25 cellular contexts compared by ENCODE assay signal in genomic region chr7:105438847-105439173, GRCh38. TPM values are rescaled to one million over a fixed set of nuclear protein-coding genes. Genes with fewer than 3 reads are reported as not detected.
DNase-seq lines count a peak whose midpoint lies in the region; ATAC-seq, FAIRE-seq and TF ChIP-seq lines count a peak whose summit lies in the region.
"Had no signal": no experiment of that assay in that cellular context is flagged by ENCODE, and none has a peak within 500 bp of the region (broad histone marks: within the 10 kb centered on the region; RNA-seq: fewer than 3 reads in every experiment).

No MANE protein-coding gene starts in this region.

- H2AK5ac ChIP-seq in mesendoderm (ENCODE audit: low read length): no peak overlapping the region

- no peaks in the 10 kb centered on the region for H3K79me2 ChIP-seq in GM12878 (ENCODE audit: control insufficient read depth, insufficient read depth, low read length)
- no peaks in the 10 kb centered on the region for H3K79me2 ChIP-seq in mesendoderm (ENCODE audit: control insufficient read depth, insufficient read depth, low read length)

- POLR2A ChIA-PET in GM12878 (lab: Charles Lee): interaction anchor here (0.6 to 0.7 kb wide), 3 partner anchors 115 to 183 kb away, joined by 4 to 7 read pairs (median 4); no protein-coding TSS in a partner anchor

- peaks cover 0 to 2% of the 10 kb centered on the region in 2 donors for H3K9me3 Mint-ChIP-seq in activated T-cell treated with anti-CD3 and anti-CD28 coated beads, Interleukin-2, amount 50 U/mL, for 72 hours
- no peaks in the 10 kb centered on the region for H3K9me3 Mint-ChIP-seq in glutamatergic neuron (ENCODE audit: unreplicated experiment)
- H3K9me3 Mint-ChIP-seq: activated CD8-positive, alpha-beta T cell treated with anti-CD3 and anti-CD28 coated beads for 36 hours; activated naive CD4-positive, alpha-beta T cell treated with anti-CD3 and anti-CD28 coated beads, Interleukin-2, amount 10 ng/mL, durations not matched to agents 7 days and 5 days had no signal

- no TSS peak for BruUV-seq in GM12878 (replicated peaks; lab: Mats Ljungman, UMichigan)

- in situ Hi-C loops in GM12878 (cut with MboI): no loop called here

- no peak overlapping the region for H2BK120ac ChIP-seq in mesendoderm (ENCODE audit: low read depth, low read length)

- peak overlapping the region; percentile 8 for H3K27ac Mint-ChIP-seq in activated T-cell treated with anti-CD3 and anti-CD28 coated beads, Interleukin-2, amount 50 U/mL, for 72 hours
- H3K27ac Mint-ChIP-seq in glutamatergic neuron (ENCODE audit: unreplicated experiment): no peak overlapping the region
- H3K27ac Mint-ChIP-seq: activated CD8-positive, alpha-beta T cell treated with anti-CD3 and anti-CD28 coated beads for 36 hours; activated naive CD4-positive, alpha-beta T cell treated with anti-CD3 and anti-CD28 coated beads, Interleukin-2, amount 10 ng/mL, durations not matched to agents 7 days and 5 days had no signal

- TF ChIP-seq RAD21 in GM12878 (IDR thresholded peaks at IDR 0.05; ENCODE audit: insufficient read depth, low read depth, low read length): no peak

- H3K4me3 Mint-ChIP-seq in activated T-cell treated with anti-CD3 and anti-CD28 coated beads, Interleukin-2, amount 50 U/mL, for 72 hours: no peak overlapping the region
- H3K4me3 Mint-ChIP-seq in glutamatergic neuron (ENCODE audit: unreplicated experiment): no peak overlapping the region
- H3K4me3 Mint-ChIP-seq: activated CD8-positive, alpha-beta T cell treated with anti-CD3 and anti-CD28 coated beads for 36 hours; activated naive CD4-positive, alpha-beta T cell treated with anti-CD3 and anti-CD28 coated beads, Interleukin-2, amount 10 ng/mL, durations not matched to agents 7 days and 5 days had no signal

- RAD21 ChIA-PET in GM12878 (lab: Charles Lee; ENCODE audit: unreplicated experiment): interaction anchor here (0.7 kb wide), 1 partner anchor 198 kb away, joined by 3 read pairs; no protein-coding TSS in a partner anchor

- FAIRE-seq in GM12878 (lab: Jason Lieb, UNC): no peak
- FAIRE-seq: A204.1, GM18507 had no signal

- SMC1A ChIA-PET in GM12878 (lab: Charles Lee; ENCODE audit: uncharacterized antibody, unreplicated experiment): interaction anchor here (1.4 kb wide), 1 partner anchor 11 kb away, joined by 4 read pairs; no protein-coding TSS in a partner anchor

- H4K5ac ChIP-seq in mesendoderm (ENCODE audit: low read length): no peak overlapping the region

- H3K56ac ChIP-seq in mesendoderm (ENCODE audit: low read length): no peak overlapping the region

- H3K4me1 ChIP-seq in GM12878 (ENCODE audit: control insufficient read depth, insufficient read depth, low read length) (no peaks in the 10 kb centered on the region), mesendoderm (ENCODE audit: control insufficient read depth, low read depth, low read length) (no peaks in the 10 kb centered on the region), suprapubic skin (no peaks in the 10 kb centered on the region)

- H3K36me3 ChIP-seq in GM12878 (ENCODE audit: control insufficient read depth in 2 of 2, insufficient read depth in 2 of 2, low read length in 1 of 2) (no peaks in the 10 kb centered on the region), mesendoderm (ENCODE audit: control insufficient read depth, insufficient read depth, low read length) (no peaks in the 10 kb centered on the region), suprapubic skin (no peaks in the 10 kb centered on the region)
- H3K36me3 ChIP-seq: BLaER1 treated with 17β-estradiol and CSF1 and Interleukin-3, amounts not matched to agents 10 nM and 100 nM; esophagus squamous epithelium; vagina had no signal

- no peaks in the 10 kb centered on the region for H4K20me1 ChIP-seq in GM12878 (ENCODE audit: control insufficient read depth, insufficient read depth)
- H4K20me1 ChIP-seq: BLaER1 treated with 17β-estradiol and CSF1 and Interleukin-3, amounts not matched to agents 10 nM and 100 nM had no signal

- DNase-seq in activated T-cell treated with anti-CD3 and anti-CD28 coated beads, Interleukin-2, amount 50 U/mL, for 72 hours: no peak
- DNase-seq in activated T-cell treated with anti-CD3 and anti-CD28 coated beads for 4 hours (no peak), GM12878 (ENCODE audit: low read depth, low spot score) (no peak), mesendoderm (peak; percentile 56), suprapubic skin (ENCODE audit: low spot score in 2 of 2) (no peak), NCI-H2081 treated with DMSO at 0.1 percent for 48 hours (lab: John Stamatoyannopoulos, UW) (no peak), glutamatergic neuron (no peak)
- no peak for DNase-seq in activated effector memory CD4-positive, alpha-beta T cell treated with anti-CD3 and anti-CD28 coated beads, Interleukin-2, amount 50 U/mL, for 16 hours
- DNase-seq: activated CD8-positive, alpha-beta T cell treated with anti-CD3 and anti-CD28 coated beads for 36 hours; activated naive CD4-positive, alpha-beta T cell treated with anti-CD3 and anti-CD28 coated beads, Interleukin-2, amount 10 ng/mL, durations not matched to agents 7 days and 5 days; activated T-cell treated with anti-CD3 and anti-CD28 coated beads, Interleukin-2, amount 50 U/mL, for 1 hour; effector CD8-positive, alpha-beta T cell; esophagus squamous epithelium; left ventricle myocardium superior; NCI-H1694 treated with DMSO at 0.1 percent for 48 hours; NCI-H2227 treated with DMSO at 0.1 percent for 48 hours; NCI-H774; occipital lobe; SIG-M5; substantia nigra; T-helper 2 cell had no signal

- peaks cover 6% of the 10 kb centered on the region for H3K4me1 Mint-ChIP-seq in activated T-cell treated with anti-CD3 and anti-CD28 coated beads, Interleukin-2, amount 50 U/mL, for 72 hours (ENCODE audit: low read depth)
- H3K4me1 Mint-ChIP-seq in glutamatergic neuron (ENCODE audit: low read depth, unreplicated experiment): no peaks in the 10 kb centered on the region
- H3K4me1 Mint-ChIP-seq: activated naive CD4-positive, alpha-beta T cell treated with anti-CD3 and anti-CD28 coated beads, Interleukin-2, amount 10 ng/mL, durations not matched to agents 7 days and 5 days had no signal

- CTCF ChIA-PET in GM12878 (lab: Yijun Ruan, JAX): interaction anchor here (1.0 kb wide), 1 partner anchor 9 kb away, joined by 3 read pairs; no protein-coding TSS in a partner anchor

- no peak overlapping the region for H3K18ac ChIP-seq in mesendoderm (ENCODE audit: low read length)

- H3K9me3 ChIP-seq in GM12878 (replicated peaks; ENCODE audit: control insufficient read depth, insufficient read depth, low read length) (no peaks in the 10 kb centered on the region; the same call in 2 of the 3 replicates), suprapubic skin (no peaks in the 10 kb centered on the region)
- H3K9me3 ChIP-seq: esophagus squamous epithelium, vagina had no signal

- H2BK5ac ChIP-seq in mesendoderm (ENCODE audit: low read length): no peak overlapping the region

- H3K79me1 ChIP-seq in mesendoderm (ENCODE audit: low read length): no peaks in the 10 kb centered on the region

- H3K4me2 ChIP-seq in GM12878 (ENCODE audit: control insufficient read depth, insufficient read depth) (no peak overlapping the region), mesendoderm (ENCODE audit: low read length) (no peak overlapping the region)

- TF ChIP-seq POLR2A in GM12878 (IDR thresholded peaks at IDR 0.05; ENCODE audit: low read depth, low read length) (no peak), suprapubic skin (IDR thresholded peaks at IDR 0.05) (no peak)

- H3K9ac ChIP-seq in GM12878 (ENCODE audit: control insufficient read depth, insufficient read depth, low read length) (no peak overlapping the region), mesendoderm (ENCODE audit: low read length) (no peak overlapping the region)
- H3K9ac ChIP-seq: BLaER1 treated with 17β-estradiol and CSF1 and Interleukin-3, amounts not matched to agents 10 nM and 100 nM had no signal

- no peak overlapping the region for H3K4ac ChIP-seq in mesendoderm (ENCODE audit: low read depth, low read length)

- intact Hi-C loops in GM12878 (cut with micrococcal nuclease; ENCODE audit: unreplicated experiment): no loop called here

- H3K27me3 Mint-ChIP-seq in activated T-cell treated with anti-CD3 and anti-CD28 coated beads, Interleukin-2, amount 50 U/mL, for 72 hours (ENCODE audit: low read depth): no peaks in the 10 kb centered on the region
- H3K27me3 Mint-ChIP-seq in glutamatergic neuron (ENCODE audit: unreplicated experiment): no peaks in the 10 kb centered on the region
- H3K27me3 Mint-ChIP-seq: activated CD8-positive, alpha-beta T cell treated with anti-CD3 and anti-CD28 coated beads for 36 hours; activated naive CD4-positive, alpha-beta T cell treated with anti-CD3 and anti-CD28 coated beads, Interleukin-2, amount 10 ng/mL, durations not matched to agents 7 days and 5 days had no signal

- no peak for ATAC-seq in activated T-cell treated with anti-CD3 and anti-CD28 coated beads, Interleukin-2, amount 50 U/mL, for 72 hours (replicated peaks in 1 of 2)
- ATAC-seq in GM12878: no peak
- ATAC-seq: activated CD8-positive, alpha-beta T cell treated with anti-CD3 and anti-CD28 coated beads for 36 hours; left ventricle myocardium superior had no signal

- TF ChIP-seq EP300 in GM12878 (IDR thresholded peaks at IDR 0.05; ENCODE audit: borderline replicate concordance in 1 of 2, control insufficient read depth in 1 of 2, low read depth in 2 of 2, low read length in 2 of 2) (no peak), suprapubic skin (IDR thresholded peaks at IDR 0.05) (no peak)

- H3K27me3 ChIP-seq in GM12878 (replicated peaks in 1 of 2; ENCODE audit: control insufficient read depth in 2 of 2, insufficient read depth in 2 of 2, low read length in 1 of 2): no peaks in the 10 kb centered on the region
- no peaks in the 10 kb centered on the region for H3K27me3 ChIP-seq in mesendoderm (ENCODE audit: insufficient read depth, low read length, poor library complexity)
- H3K27me3 ChIP-seq in suprapubic skin: no peaks in the 10 kb centered on the region
- H3K27me3 ChIP-seq: BLaER1 treated with 17β-estradiol and CSF1 and Interleukin-3, amounts not matched to agents 10 nM and 100 nM; esophagus squamous epithelium; vagina had no signal

- H3K27ac ChIP-seq in GM12878 (ENCODE audit: control insufficient read depth, insufficient read depth): no peak overlapping the region
- H3K27ac ChIP-seq in mesendoderm (ENCODE audit: low read depth, low read length): no peak overlapping the region
- peak overlapping the region; percentile 61 for H3K27ac ChIP-seq in suprapubic skin
- H3K27ac ChIP-seq: BLaER1 treated with 17β-estradiol and CSF1 and Interleukin-3, amounts not matched to agents 10 nM and 100 nM; vagina had no signal

- no peak overlapping the region for H4K8ac ChIP-seq in mesendoderm (ENCODE audit: low read depth, low read length)

- no peak overlapping the region for H2BK15ac ChIP-seq in mesendoderm (replicated peaks; ENCODE audit: low read depth)

- peak overlapping the region; percentile 19 for H2AFZ ChIP-seq in GM12878 (ENCODE audit: control insufficient read depth, low read depth, low read length)

- no peak overlapping the region for H3K23ac ChIP-seq in mesendoderm (ENCODE audit: low read length)

- H3K4me3 ChIP-seq in GM12878 (no peak overlapping the region), mesendoderm (ENCODE audit: low read length) (no peak overlapping the region), suprapubic skin (no peak overlapping the region)
- H3K4me3 ChIP-seq: BLaER1 treated with 17β-estradiol and CSF1 and Interleukin-3, amounts not matched to agents 10 nM and 100 nM; esophagus squamous epithelium; vagina had no signal

- H3K36me3 Mint-ChIP-seq in activated T-cell treated with anti-CD3 and anti-CD28 coated beads, Interleukin-2, amount 50 U/mL, for 72 hours (ENCODE audit: insufficient read depth in 2 of 2): no peaks in the 10 kb centered on the region
- H3K36me3 Mint-ChIP-seq in glutamatergic neuron (ENCODE audit: unreplicated experiment): no peaks in the 10 kb centered on the region
- H3K36me3 Mint-ChIP-seq: activated naive CD4-positive, alpha-beta T cell treated with anti-CD3 and anti-CD28 coated beads, Interleukin-2, amount 10 ng/mL, durations not matched to agents 7 days and 5 days had no signal

- TF ChIP-seq CTCF in GM12878 (IDR thresholded peaks at IDR 0.05 in 2 of 3, conservative IDR thresholded peaks at IDR 0.05 in 1 of 3; ENCODE audit: control insufficient read depth in 2 of 3, extremely low read depth in 1 of 3, insufficient read depth in 1 of 3, low read depth in 3 of 3, low read length in 3 of 3) (no peak), suprapubic skin (IDR thresholded peaks at IDR 0.05) (no peak), glutamatergic neuron (IDR thresholded peaks at IDR 0.05; ENCODE audit: partially characterized antibody, unreplicated experiment) (no peak)

- 42% methylated on average over 5 of the region's 5 CpGs for WGBS in GM12878 (ENCODE audit: insufficient coverage, insufficient replicate concordance, low lambda C conversion rate, missing lambda C conversion rate)
- no CpG with 5 or more reads among the region's 5 CpGs for whole genome bisulfite sequencing in mesendoderm (ENCODE audit: extremely low coverage, insufficient coverage, low lambda C conversion rate)
- 73% methylated on average over 5 of the region's 5 CpGs for WGBS in suprapubic skin

RNA-seq across cellular contexts. Expression of gene SRPK2, which starts 50.1 kb away (rescaled TPM):
- total RNA-seq in activated T-cell treated with anti-CD3 and anti-CD28 coated beads, Interleukin-2, amount 50 U/mL, for 72 hours: 10 to 100 TPM; 45.4 to 51.0 TPM
- 88.2 and 88.5 TPM in 2 replicates for total RNA-seq in GM12878 (2013; cell fraction: nucleolus; rRNA removed)
- total RNA-seq in GM12878 (2014; rRNA removed) (23.3 and 26.5 TPM in 2 replicates), GM12878 (2014; rRNA removed; fragmentation: Illumina TruSeq; extraction: Trizol) (26.6 and 26.7 TPM in 2 replicates), GM12878 (2021) (30.2 and 32.8 TPM in 2 replicates), suprapubic skin (10 to 100 TPM; 61.7 to 89.1 (median 78.4) TPM), glutamatergic neuron (ENCODE audit: unreplicated experiment) (131 TPM)
- 13.9 TPM for polyA plus RNA-seq in GM12878 (2011; ENCODE audit: low read depth)
- polyA plus RNA-seq in GM12878 (2011; rRNA removed) (20.4 and 26.5 TPM in 2 replicates), GM12878 (2014; fragmentation: Illumina TruSeq; extraction: Trizol) (25.4 and 25.7 TPM in 2 replicates), GM12878 (2014; fragmentation: Nextera tagmentation; extraction: Ambion mirVana) (10 to 100 TPM; 14.2 to 21.5 TPM), GM12878 (2014; rRNA removed) (12.4 and 13.2 TPM in 2 replicates), GM12878 (2016; fragmentation: Nextera tagmentation; extraction: Ambion mirVana) (10 to 100 TPM; 25.7 to 28.6 TPM)
- 8.8 and 12.5 TPM in 2 replicates for polyA plus RNA-seq in GM12878 (2011; cell fraction: cytosol; rRNA removed)
- 12.7 and 18.8 TPM in 2 replicates for polyA plus RNA-seq in GM12878 (2011; cell fraction: nucleus; rRNA removed)
- 16.8 and 19.6 TPM in 2 replicates for polyA plus RNA-seq in GM12878 (2012)
- 22.7 and 27.8 TPM in 2 replicates for polyA minus RNA-seq in GM12878 (2011; rRNA and poly(A)+ RNA removed)
- polyA minus RNA-seq in GM12878 (2011; cell fraction: cytosol; rRNA and poly(A)+ RNA removed): 6.7 and 7.4 TPM in 2 replicates
- polyA minus RNA-seq in GM12878 (2011; cell fraction: nucleus; rRNA and poly(A)+ RNA removed): 19.2 and 25.5 TPM in 2 replicates
- polyA plus RNA-seq in mesendoderm (2013, experiment 1 of 2): 29.8 TPM
- polyA plus RNA-seq in mesendoderm (2013, experiment 2 of 2): 30.6 TPM
